10 cellular contexts compared by ENCODE assay signal in the genomic region with DNA sequence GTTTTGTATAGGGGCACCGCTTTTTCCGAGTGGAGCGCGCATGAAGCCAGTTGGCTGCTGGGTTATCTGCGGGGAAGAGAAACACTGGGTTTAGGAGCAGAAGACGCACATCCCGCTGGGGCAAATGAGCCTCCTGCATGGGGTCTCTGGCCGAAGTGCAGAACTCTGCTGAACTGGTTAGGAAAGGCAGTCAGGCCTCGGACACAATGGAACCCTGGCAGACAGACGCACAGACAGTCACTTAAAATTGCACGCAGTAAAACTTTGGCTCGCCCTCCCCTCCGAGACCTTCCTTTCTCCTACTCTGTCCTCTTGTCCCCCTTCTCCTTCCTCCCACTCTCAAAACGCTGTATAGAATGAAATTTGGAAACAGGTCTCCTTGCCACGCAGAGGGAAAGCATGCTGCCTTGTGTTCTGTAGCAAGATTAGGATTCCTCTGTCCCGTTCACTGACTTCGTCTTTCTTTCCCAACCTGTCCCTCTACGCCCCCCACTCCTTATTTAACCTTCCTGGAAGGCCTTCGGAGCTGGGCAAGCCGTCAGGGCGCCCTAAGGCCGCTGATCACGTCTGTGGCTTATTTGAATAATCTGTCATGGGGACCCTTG. TPM values are rescaled to one million over a fixed set of nuclear protein-coding genes. Genes with fewer than 3 reads are reported as not detected.
DNase-seq lines count a peak whose midpoint lies in the region; ATAC-seq and TF ChIP-seq lines count a peak whose summit lies in the region.
"Had no signal": no experiment of that assay in that cellular context is flagged by ENCODE, and none has a peak within 500 bp of the region (broad histone marks: within the 10 kb centered on the region; RNA-seq: fewer than 3 reads in every experiment).

No MANE protein-coding gene starts in this region.

- H3K27me3 ChIP-seq in HCT116 (ENCODE audit: insufficient read depth, low read length) (no peaks in the 10 kb centered on the region), neutrophil (peaks cover 100% of the 10 kb centered on the region)

- H3K4me1 ChIP-seq in HCT116 (ENCODE audit: control insufficient read depth in 1 of 2, insufficient read depth in 2 of 2, low read length in 2 of 2) (peaks cover 22 to 74% of the 10 kb centered on the region in 2 experiments), neutrophil (ENCODE audit: control insufficient read depth in 1 of 2, insufficient read depth in 1 of 2, low read depth in 1 of 2, low read length in 1 of 2) (peaks cover 56 to 83% of the 10 kb centered on the region in 2 experiments)

- no peak for TF ChIP-seq POLR2A in HCT116 (IDR thresholded peaks at IDR 0.05; ENCODE audit: borderline replicate concordance, extremely low read depth, insufficient read depth, insufficient read length)

- H3K9me3 Mint-ChIP-seq in dendritic cell treated with granulocyte-macrophage colony-stimulating factor and Interleukin-4, amounts not matched to agents 40 ng/mL and 50 ng/mL, for 4 days: no peaks in the 10 kb centered on the region

- POLR2A ChIA-PET in HCT116 (lab: Charles Lee): interaction anchor here (1.4 kb wide), 1 partner anchor 14 kb away, joined by 4 read pairs; no protein-coding TSS in a partner anchor

- peaks cover 0 to 4% of the 10 kb centered on the region in 2 experiments; a peak in 1 of 4 replicates for H3K36me3 ChIP-seq in HCT116 (ENCODE audit: control insufficient read depth in 1 of 2, insufficient read depth in 2 of 2, low read length in 2 of 2)
- H3K36me3 ChIP-seq in neutrophil: no peaks in the 10 kb centered on the region

- H3K36me3 Mint-ChIP-seq in dendritic cell treated with granulocyte-macrophage colony-stimulating factor and Interleukin-4, amounts not matched to agents 40 ng/mL and 50 ng/mL, for 4 days (ENCODE audit: low read depth): no peaks in the 10 kb centered on the region

- CTCF ChIA-PET in HCT116 (lab: Charles Lee): interaction anchor here (0.9 to 1.6 kb wide), 3 partner anchors 11 to 794 kb away, joined by 4 to 6 read pairs (median 6); partner anchors contain the start of gene HOXA3

- ATAC-seq in HCT116: no peak

- H4K20me1 ChIP-seq in HCT116 (ENCODE audit: insufficient read depth): no peaks in the 10 kb centered on the region

- peak overlapping the region; percentile 97 for H3K4me2 ChIP-seq in HCT116 (ENCODE audit: low read length)

- DNase-seq in ACHN (peak; percentile 35), HCT116 (ENCODE audit: low read depth, low spot score) (no peak), NCI-H2196 treated with DMSO at 0.1 percent for 48 hours (lab: John Stamatoyannopoulos, UW; ENCODE audit: unreplicated experiment) (no peak), NCI-H1105 (lab: John Stamatoyannopoulos, UW) (no peak), DMS153 (lab: John Stamatoyannopoulos, UW) (no peak)
- DNase-seq in stimulated activated CD8-positive, alpha-beta memory T cell treated with anti-CD3 and anti-CD28 coated beads, Interleukin-4, amount 100 ng/mL, for 48 hours: no peak
- DNase-seq: activated CD4-positive, alpha-beta T cell treated with anti-CD3 and anti-CD28 coated beads for 4 hours; Calu3 had no signal

- peaks cover 87% of the 10 kb centered on the region for H3K27me3 Mint-ChIP-seq in dendritic cell treated with granulocyte-macrophage colony-stimulating factor and Interleukin-4, amounts not matched to agents 40 ng/mL and 50 ng/mL, for 4 days

- in situ Hi-C loops in ACHN (cut with HindIII; ENCODE audit: low pct_ligation_motif_present, low pct_unique_long_range_greater_than_20kb, low sequenced_read_pairs): loop anchor here (10.0 kb wide), 1 partner anchor 779 kb away; no protein-coding TSS in a partner anchor

- TF ChIP-seq RAD21 in HCT116 (IDR thresholded peaks at IDR 0.05; ENCODE audit: low read depth): no peak

- peaks cover 72% of the 10 kb centered on the region for H3K79me2 ChIP-seq in HCT116 (ENCODE audit: insufficient read depth, low read length)

- TF ChIP-seq CTCF in HCT116 (IDR thresholded peaks at IDR 0.05 in 2 of 3, conservative IDR thresholded peaks at IDR 0.05 in 1 of 3; ENCODE audit: borderline replicate concordance in 1 of 3, insufficient read depth in 1 of 3, low read depth in 2 of 3, low read length in 2 of 3) (no peak), neutrophil (IDR thresholded peaks at IDR 0.05) (no peak)

- peak overlapping the region; percentile 89 for H3K9ac ChIP-seq in HCT116 (ENCODE audit: low read length)

- peak overlapping the region; percentile 71 for H3K4me3 Mint-ChIP-seq in dendritic cell treated with granulocyte-macrophage colony-stimulating factor and Interleukin-4, amounts not matched to agents 40 ng/mL and 50 ng/mL, for 4 days

- H2AFZ ChIP-seq in HCT116 (ENCODE audit: low read depth, low read length, poor library complexity, severe bottlenecking): no peak overlapping the region

- TSS peak; percentile 31 for BruUV-seq in HCT116 (replicated peaks; lab: Mats Ljungman, UMichigan)

- RAD21 ChIA-PET in HCT116 (lab: Charles Lee; ENCODE audit: low non-redundant PET in 1 of 2, low total read pairs in 2 of 2, uncharacterized antibody in 2 of 2, unreplicated experiment in 2 of 2): no interaction called here

- intact Hi-C loops in HCT116 (cut with micrococcal nuclease): loop anchor here (5.0 to 10.0 kb wide), 4 partner anchors 882 to 1597 kb away; partner anchors contain the start of genes CBX3 and HNRNPA2B1
- intact Hi-C loops in dendritic cell treated with granulocyte-macrophage colony-stimulating factor and Interleukin-4, amounts not matched to agents 40 ng/mL and 50 ng/mL, for 4 days (cut with micrococcal nuclease): loop anchor here (5.0 to 10.0 kb wide), 4 partner anchors 312 to 1269 kb away; no protein-coding TSS in a partner anchor

- H3K27ac Mint-ChIP-seq in dendritic cell treated with granulocyte-macrophage colony-stimulating factor and Interleukin-4, amounts not matched to agents 40 ng/mL and 50 ng/mL, for 4 days: peak overlapping the region; percentile 15

- H3K9me3 ChIP-seq in HCT116 (ENCODE audit: control insufficient read depth in 1 of 2, insufficient read depth in 1 of 2, low read depth in 1 of 2, low read length in 2 of 2): no peaks in the 10 kb centered on the region
- H3K9me3 ChIP-seq in neutrophil: no peaks in the 10 kb centered on the region

- no peaks in the 10 kb centered on the region for H3K9me2 ChIP-seq in HCT116 (ENCODE audit: insufficient read depth)

- peak overlapping the region; percentile 91 for H3K27ac ChIP-seq in HCT116 (ENCODE audit: low read depth, low read length)
- H3K27ac ChIP-seq in neutrophil: no peak overlapping the region

- peaks cover 69% of the 10 kb centered on the region for H3K4me1 Mint-ChIP-seq in dendritic cell treated with granulocyte-macrophage colony-stimulating factor and Interleukin-4, amounts not matched to agents 40 ng/mL and 50 ng/mL, for 4 days (ENCODE audit: low read depth)

- H3K4me3 ChIP-seq in HCT116 (replicated peaks in 1 of 2; ENCODE audit: low read depth in 1 of 2, low read length in 2 of 2) (peak overlapping the region; percentile 77 to 84), neutrophil (ENCODE audit: low read depth in 1 of 2, low read length in 1 of 2) (peak overlapping the region; percentile 54 to 68)

TF ChIP-seq in HCT116, 20 proteins besides CTCF, POLR2A, EP300 and RAD21 (continues in another document):
- TF ChIP-seq YY1 (IDR thresholded peaks at IDR 0.05; ENCODE audit: extremely low read depth, insufficient replicate concordance, low read depth, low read length) (no peak), CEBPB (IDR thresholded peaks at IDR 0.05; ENCODE audit: low read depth) (no peak), ZNF274 (IDR thresholded peaks at IDR 0.05; ENCODE audit: low read depth, low read length) (no peak), ELF1 (IDR thresholded peaks at IDR 0.05; ENCODE audit: borderline replicate concordance, low read depth) (no peak), ATF3 (IDR thresholded peaks at IDR 0.05) (no peak), REST (IDR thresholded peaks at IDR 0.05; ENCODE audit: low read depth) (no peak), TCF7L2 (IDR thresholded peaks at IDR 0.05; ENCODE audit: borderline replicate concordance, extremely low read depth, insufficient read depth, insufficient read length) (no peak), JUND (IDR thresholded peaks at IDR 0.05) (no peak), ZFX (IDR thresholded peaks at IDR 0.05) (no peak)

RNA-seq across cellular contexts. Expression of gene HOXA9, which starts 1.5 kb away (rescaled TPM):
- 91.0 TPM for total RNA-seq in HCT116 (2021; ENCODE audit: unreplicated experiment)
- 48.2 and 62.8 TPM in 2 replicates for polyA plus RNA-seq in HCT116 (2012)

RNA-seq across cellular contexts. Expression of gene HOXA7, which starts 7.4 kb away (rescaled TPM):
- total RNA-seq in HCT116 (2021; ENCODE audit: unreplicated experiment): 15.0 TPM
- polyA plus RNA-seq in HCT116 (2012): 8.0 and 10.6 TPM in 2 replicates
- total RNA-seq: Calu3 had no signal

RNA-seq across cellular contexts. Expression of gene HOXA10, which starts 10.2 kb away (rescaled TPM):
- total RNA-seq in HCT116 (2021; ENCODE audit: unreplicated experiment): 19.6 TPM
- 7.9 and 13.3 TPM in 2 replicates for polyA plus RNA-seq in HCT116 (2012)

RNA-seq across cellular contexts. Expression of gene HOXA3, which starts 11.5 kb away (rescaled TPM):
- 9.2 TPM for total RNA-seq in HCT116 (2021; ENCODE audit: unreplicated experiment)
- polyA plus RNA-seq in HCT116 (2012): 5.6 and 5.7 TPM in 2 replicates

RNA-seq across cellular contexts. Expression of gene HOXA6, which starts 16.3 kb away (rescaled TPM):
- total RNA-seq in HCT116 (2021; ENCODE audit: unreplicated experiment): 12.7 TPM
- polyA plus RNA-seq in HCT116 (2012): 3.9 and 4.9 TPM in 2 replicates
